28 cellular contexts compared by ENCODE assay signal in genomic region chr10:61153766-61154165, GRCh38.
DNase-seq lines count a peak whose midpoint lies in the region; ATAC-seq and TF ChIP-seq lines count a peak whose summit lies in the region.
"Had no signal": no experiment of that assay in that cellular context is flagged by ENCODE, and none has a peak within 500 bp of the region (broad histone marks: within the 10 kb centered on the region; RNA-seq: fewer than 3 reads in every experiment).

No MANE protein-coding gene starts in this region.

- TF ChIP-seq CTCF in mesothelial cell of epicardium (IDR thresholded peaks at IDR 0.05; ENCODE audit: unreplicated experiment) = no peak

- peak; percentile 6 for DNase-seq in A172 (ENCODE audit: low spot score)
- peak; percentile 54 for DNase-seq in NOMO-1 treated with DMSO at 0.1 percent for 48 hours (lab: John Stamatoyannopoulos, UW; ENCODE audit: unreplicated experiment)
- peak; percentile 35 for DNase-seq in astrocyte of the hippocampus (ENCODE audit: low read depth, low spot score)
- no peak for DNase-seq in mesothelial cell of epicardium (ENCODE audit: low spot score in 2 of 2, unreplicated experiment in 2 of 2)
- no peak for DNase-seq in DMS 273 treated with DMSO at 0.1 percent for 48 hours (lab: John Stamatoyannopoulos, UW)
- no peak for DNase-seq in HuH-7.5 (ENCODE audit: low spot score)
- DNase-seq in activated naive CD4-positive, alpha-beta T cell treated with anti-CD3 and anti-CD28 coated beads, Interleukin-2, amount 10 ng/mL, durations not matched to agents 7 days and 5 days = no peak
- DNase-seq: activated CD4-positive, alpha-beta T cell treated with anti-CD3 and anti-CD28 coated beads, Interleukin-2, amount 10 ng/mL, durations not matched to agents 7 days and 5 days; activated effector memory CD4-positive, alpha-beta T cell treated with anti-CD3 and anti-CD28 coated beads, Interleukin-2, amount 50 U/mL, for 16 hours; activated naive CD8-positive, alpha-beta T cell treated with anti-CD3 and anti-CD28 coated beads, Interleukin-2, amount 10 ng/mL, durations not matched to agents 7 days and 5 days; activated T-cell treated with anti-CD3 and anti-CD28 coated beads, Interleukin-2, amount 50 U/mL, for 1 hour; CD4-positive, alpha-beta memory T cell; endodermal cell; left cardiac atrium; NCI-H2029 treated with DMSO at 0.1 percent for 48 hours; NCI-H226; NCI-H748 treated with DMSO at 0.1 percent for 48 hours; ovary; stimulated activated CD4-positive, alpha-beta T cell treated with anti-CD3 and anti-CD28 coated beads, Interleukin-1b, Interleukin-23, amount 100 ng/mL, for 48 hours; stimulated activated naive CD8-positive, alpha-beta T cell treated with anti-CD3 and anti-CD28 coated beads, Interleukin-15, Interleukin-2, amounts not matched to agents 100 U/mL and 50 U/mL, for 24 hours; T-cell; testis had no signal

- H3K4me3 Mint-ChIP-seq in mesothelial cell of epicardium = no peak overlapping the region
- no peak overlapping the region for H3K4me3 Mint-ChIP-seq in activated naive CD4-positive, alpha-beta T cell treated with anti-CD3 and anti-CD28 coated beads, Interleukin-2, amount 10 ng/mL, durations not matched to agents 7 days and 5 days
- H3K4me3 Mint-ChIP-seq: activated CD4-positive, alpha-beta T cell treated with anti-CD3 and anti-CD28 coated beads, Interleukin-2, amount 10 ng/mL, durations not matched to agents 7 days and 5 days; activated naive CD8-positive, alpha-beta T cell treated with anti-CD3 and anti-CD28 coated beads, Interleukin-2, amount 10 ng/mL, durations not matched to agents 7 days and 5 days; brain; CD4-positive, alpha-beta memory T cell; dendritic cell treated with granulocyte-macrophage colony-stimulating factor and Interleukin-4, amounts not matched to agents 40 ng/mL and 50 ng/mL, for 4 days; endodermal cell; natural killer cell treated with Interleukin-12 subunit alpha and Interleukin-12 subunit beta and Interleukin-15 and Interleukin-18, amount 100 ng/mL, for 72 hours; T-cell; WTC11 had no signal

- CTCF ChIA-PET in activated naive CD4-positive, alpha-beta T cell treated with anti-CD3 and anti-CD28 coated beads, Interleukin-2, amount 10 ng/mL, durations not matched to agents 7 days and 5 days (lab: Charles Lee) = interaction anchor here (1.3 kb wide), 1 partner anchor 12 kb away, joined by 3 read pairs; no protein-coding TSS in a partner anchor

- ATAC-seq in HG02970 (IDR thresholded peaks at IDR 0.05; ENCODE audit: low FRiP score, unreplicated experiment) = no peak
- ATAC-seq: A549; left cardiac atrium; natural killer cell treated with Interleukin-12 subunit alpha and Interleukin-12 subunit beta and Interleukin-15 and Interleukin-18, amount 100 ng/mL, for 72 hours; stimulated activated naive CD8-positive, alpha-beta T cell treated with anti-CD3 and anti-CD28 coated beads, Interleukin-15, Interleukin-2, amounts not matched to agents 100 U/mL and 50 U/mL, for 24 hours; T-cell; WTC11 had no signal

- peak overlapping the region; percentile 54 for H3K27ac Mint-ChIP-seq in mesothelial cell of epicardium
- no peak overlapping the region for H3K27ac Mint-ChIP-seq in activated naive CD4-positive, alpha-beta T cell treated with anti-CD3 and anti-CD28 coated beads, Interleukin-2, amount 10 ng/mL, durations not matched to agents 7 days and 5 days
- H3K27ac Mint-ChIP-seq: activated CD4-positive, alpha-beta T cell treated with anti-CD3 and anti-CD28 coated beads, Interleukin-2, amount 10 ng/mL, durations not matched to agents 7 days and 5 days; activated naive CD8-positive, alpha-beta T cell treated with anti-CD3 and anti-CD28 coated beads, Interleukin-2, amount 10 ng/mL, durations not matched to agents 7 days and 5 days; CD4-positive, alpha-beta memory T cell; dendritic cell treated with granulocyte-macrophage colony-stimulating factor and Interleukin-4, amounts not matched to agents 40 ng/mL and 50 ng/mL, for 4 days; endodermal cell; natural killer cell treated with Interleukin-12 subunit alpha and Interleukin-12 subunit beta and Interleukin-15 and Interleukin-18, amount 100 ng/mL, for 72 hours; T-cell; WTC11 had no signal

- H3K27me3 Mint-ChIP-seq in mesothelial cell of epicardium (ENCODE audit: low read depth) = no peaks in the 10 kb centered on the region
- H3K27me3 Mint-ChIP-seq in activated naive CD4-positive, alpha-beta T cell treated with anti-CD3 and anti-CD28 coated beads, Interleukin-2, amount 10 ng/mL, durations not matched to agents 7 days and 5 days = no peaks in the 10 kb centered on the region
- H3K27me3 Mint-ChIP-seq: brain; dendritic cell treated with granulocyte-macrophage colony-stimulating factor and Interleukin-4, amounts not matched to agents 40 ng/mL and 50 ng/mL, for 4 days had no signal

- H3K9me3 Mint-ChIP-seq in mesothelial cell of epicardium = no peaks in the 10 kb centered on the region
- H3K9me3 Mint-ChIP-seq in activated naive CD4-positive, alpha-beta T cell treated with anti-CD3 and anti-CD28 coated beads, Interleukin-2, amount 10 ng/mL, durations not matched to agents 7 days and 5 days = no peaks in the 10 kb centered on the region
- H3K9me3 Mint-ChIP-seq: activated CD4-positive, alpha-beta T cell treated with anti-CD3 and anti-CD28 coated beads, Interleukin-2, amount 10 ng/mL, durations not matched to agents 7 days and 5 days; activated naive CD8-positive, alpha-beta T cell treated with anti-CD3 and anti-CD28 coated beads, Interleukin-2, amount 10 ng/mL, durations not matched to agents 7 days and 5 days; CD4-positive, alpha-beta memory T cell; dendritic cell treated with granulocyte-macrophage colony-stimulating factor and Interleukin-4, amounts not matched to agents 40 ng/mL and 50 ng/mL, for 4 days; endodermal cell; natural killer cell treated with Interleukin-12 subunit alpha and Interleukin-12 subunit beta and Interleukin-15 and Interleukin-18, amount 100 ng/mL, for 72 hours; T-cell; WTC11 had no signal

- no peaks in the 10 kb centered on the region for H3K36me3 Mint-ChIP-seq in mesothelial cell of epicardium
- no peaks in the 10 kb centered on the region for H3K36me3 Mint-ChIP-seq in activated naive CD4-positive, alpha-beta T cell treated with anti-CD3 and anti-CD28 coated beads, Interleukin-2, amount 10 ng/mL, durations not matched to agents 7 days and 5 days
- H3K36me3 Mint-ChIP-seq: activated naive CD8-positive, alpha-beta T cell treated with anti-CD3 and anti-CD28 coated beads, Interleukin-2, amount 10 ng/mL, durations not matched to agents 7 days and 5 days; brain; CD4-positive, alpha-beta memory T cell; natural killer cell treated with Interleukin-12 subunit alpha and Interleukin-12 subunit beta and Interleukin-15 and Interleukin-18, amount 100 ng/mL, for 72 hours; T-cell; WTC11 had no signal

- H3K4me1 Mint-ChIP-seq in mesothelial cell of epicardium = peaks cover 55% of the 10 kb centered on the region
- no peaks in the 10 kb centered on the region for H3K4me1 Mint-ChIP-seq in activated naive CD4-positive, alpha-beta T cell treated with anti-CD3 and anti-CD28 coated beads, Interleukin-2, amount 10 ng/mL, durations not matched to agents 7 days and 5 days
- H3K4me1 Mint-ChIP-seq: activated CD4-positive, alpha-beta T cell treated with anti-CD3 and anti-CD28 coated beads, Interleukin-2, amount 10 ng/mL, durations not matched to agents 7 days and 5 days; activated naive CD8-positive, alpha-beta T cell treated with anti-CD3 and anti-CD28 coated beads, Interleukin-2, amount 10 ng/mL, durations not matched to agents 7 days and 5 days; CD4-positive, alpha-beta memory T cell; T-cell had no signal

Comparison
In these comparisons a context has a peak if more than half of its experiments do, and no peak if none do; other contexts are left out.
1. DNase-seq: peak in A172 (single experiment), NOMO-1 treated with DMSO at 0.1 percent for 48 hours (single experiment) and astrocyte of the hippocampus (single experiment); none in mesothelial cell of epicardium (0 of 2), DMS 273 treated with DMSO at 0.1 percent for 48 hours (single experiment), HuH-7.5 (single experiment) and activated naive CD4-positive, alpha-beta T cell treated with anti-CD3 and anti-CD28 coated beads, Interleukin-2, amount 10 ng/mL, durations not matched to agents 7 days and 5 days (single experiment).